16 cellular contexts compared by ENCODE assay signal in the genomic region with DNA sequence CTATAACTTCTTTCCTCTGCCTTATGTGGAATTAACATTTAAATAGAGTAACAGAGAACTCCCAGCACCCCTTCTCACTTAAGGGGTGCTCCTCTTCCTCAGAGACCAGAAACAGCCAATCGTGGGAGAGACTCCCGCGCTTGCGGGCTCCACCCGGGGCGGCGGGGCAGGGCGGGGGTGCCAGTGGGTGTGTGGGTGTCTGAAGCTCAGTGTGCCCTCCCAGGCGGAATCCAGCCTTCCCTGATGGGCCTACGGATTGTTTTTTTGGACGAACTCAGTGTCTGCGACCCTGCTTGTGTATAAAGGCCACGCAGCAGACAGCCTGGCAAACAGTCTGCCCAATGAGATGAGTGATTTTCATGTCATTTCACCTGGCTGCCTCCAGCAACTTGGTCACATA. TPM values are rescaled to one million over a fixed set of nuclear protein-coding genes. Genes with fewer than 3 reads are reported as not detected.
DNase-seq lines count a peak whose midpoint lies in the region; ATAC-seq and TF ChIP-seq lines count a peak whose summit lies in the region.
"Had no signal": no experiment of that assay in that cellular context is flagged by ENCODE, and none has a peak within 500 bp of the region (broad histone marks: within the 10 kb centered on the region; RNA-seq: fewer than 3 reads in every experiment).

No MANE protein-coding gene starts in this region.

- H3K9ac ChIP-seq in HUES64 (ENCODE audit: low read depth, low read length) (0 out of 2 replicates have a peak overlapping the region, but pooled peaks have one; percentile 18), endocrine pancreas (ENCODE audit: control insufficient read depth, insufficient read depth, low read length) (peak overlapping the region; percentile 0)

- H3K9me2 ChIP-seq in DOHH2 (replicated peaks; ENCODE audit: control insufficient read depth, low read length), result no peaks in the 10 kb centered on the region

- H3K4me1 ChIP-seq in DOHH2 (ENCODE audit: control insufficient read depth, low read length), result peaks cover 49% of the 10 kb centered on the region
- H3K4me1 ChIP-seq in HUES64 (ENCODE audit: insufficient read depth, low read length), result peaks cover 61% of the 10 kb centered on the region
- H3K4me1 ChIP-seq in endocrine pancreas (ENCODE audit: control insufficient read depth, insufficient read depth, low read length), result no peaks in the 10 kb centered on the region
- H3K4me1 ChIP-seq: BE2C had no signal

- no peak overlapping the region for H3K4me3 ChIP-seq in DOHH2 (ENCODE audit: low read length)
- H3K4me3 ChIP-seq in HUES64 (ENCODE audit: low read length), result no peak overlapping the region
- no peak overlapping the region for H3K4me3 ChIP-seq in endocrine pancreas (ENCODE audit: control insufficient read depth, insufficient read depth, low read length)

- no peaks in the 10 kb centered on the region for H3K9me3 Mint-ChIP-seq in stimulated activated memory B cell treated with anti-CD40 and anti-IgM and Interleukin-4, amounts not matched to agents 10 μg/mL and 1 μg/mL and 100 μg/mL, for 72 hours

- H3K27ac ChIP-seq in DOHH2 (ENCODE audit: low read depth, low read length) (no peak overlapping the region), HUES64 (ENCODE audit: low read depth, low read length) (peak overlapping the region; percentile 89)

- H3K27me3 Mint-ChIP-seq in stimulated activated memory B cell treated with anti-CD40 and anti-IgM and Interleukin-4, amounts not matched to agents 10 μg/mL and 1 μg/mL and 100 μg/mL, for 72 hours, result no peaks in the 10 kb centered on the region

- H3K27me3 ChIP-seq in DOHH2 (ENCODE audit: control insufficient read depth, low read length), result no peaks in the 10 kb centered on the region
- H3K27me3 ChIP-seq in HUES64 (ENCODE audit: insufficient read depth, low read length), result no peaks in the 10 kb centered on the region
- no peaks in the 10 kb centered on the region for H3K27me3 ChIP-seq in endocrine pancreas (ENCODE audit: control insufficient read depth, insufficient read depth, low read length)
- H3K27me3 ChIP-seq: BE2C had no signal

- peaks cover 3% of the 10 kb centered on the region; the same call in 1 of the 2 replicates for H3F3A ChIP-seq in DOHH2 (ENCODE audit: control insufficient read depth, insufficient read depth)

- no peak overlapping the region for H3K4me3 Mint-ChIP-seq in stimulated activated memory B cell treated with anti-CD40 and anti-IgM and Interleukin-4, amounts not matched to agents 10 μg/mL and 1 μg/mL and 100 μg/mL, for 72 hours

- peaks cover 77% of the 10 kb centered on the region for H3K4me1 Mint-ChIP-seq in stimulated activated memory B cell treated with anti-CD40 and anti-IgM and Interleukin-4, amounts not matched to agents 10 μg/mL and 1 μg/mL and 100 μg/mL, for 72 hours

- no peak for TF ChIP-seq CTCF in DOHH2 (IDR thresholded peaks at IDR 0.05; ENCODE audit: low read depth, low read length, poor library complexity, severe bottlenecking)

- no peak for ATAC-seq in stimulated activated memory B cell treated with anti-CD40 and anti-IgM and Interleukin-4, amounts not matched to agents 10 μg/mL and 1 μg/mL and 100 μg/mL, for 72 hours
- ATAC-seq in HG02885 (IDR thresholded peaks at IDR 0.05; ENCODE audit: poor library complexity, unreplicated experiment), result no peak

- peak overlapping the region; percentile 94 for H3K27ac Mint-ChIP-seq in stimulated activated memory B cell treated with anti-CD40 and anti-IgM and Interleukin-4, amounts not matched to agents 10 μg/mL and 1 μg/mL and 100 μg/mL, for 72 hours

- DNase-seq in NCI-H128 (lab: John Stamatoyannopoulos, UW; ENCODE audit: unreplicated experiment), result no peak
- DNase-seq in NCI-H1092 treated with DMSO at 0.1 percent for 48 hours (lab: John Stamatoyannopoulos, UW), result no peak
- DNase-seq: BE2C, DMS 273 treated with DMSO at 0.1 percent for 48 hours, GF-D8, GOT3, NCI-H1436 treated with DMSO at 0.1 percent for 48 hours, NCI-H2081, NCI-H748 treated with DMSO at 0.1 percent for 48 hours, OCI-M1, SIG-M5 had no signal

- no peaks in the 10 kb centered on the region for H3K9me3 ChIP-seq in DOHH2 (ENCODE audit: control insufficient read depth, insufficient read depth, low read length)
- H3K9me3 ChIP-seq in HUES64 (ENCODE audit: insufficient read depth, low read depth, low read length), result no peaks in the 10 kb centered on the region
- no peaks in the 10 kb centered on the region for H3K9me3 ChIP-seq in endocrine pancreas (ENCODE audit: control insufficient read depth, low read length)
- H3K9me3 ChIP-seq: BE2C had no signal

- peaks cover 79% of the 10 kb centered on the region for H4K20me1 ChIP-seq in DOHH2 (ENCODE audit: control insufficient read depth, insufficient read depth, low read depth, low read length)

- peaks cover 29% of the 10 kb centered on the region for H3K36me3 Mint-ChIP-seq in stimulated activated memory B cell treated with anti-CD40 and anti-IgM and Interleukin-4, amounts not matched to agents 10 μg/mL and 1 μg/mL and 100 μg/mL, for 72 hours

- peaks cover 84% of the 10 kb centered on the region for H3K36me3 ChIP-seq in DOHH2 (ENCODE audit: control insufficient read depth, low read length)
- peaks cover 77% of the 10 kb centered on the region for H3K36me3 ChIP-seq in HUES64 (ENCODE audit: insufficient read depth, low read length)
- no peaks in the 10 kb centered on the region for H3K36me3 ChIP-seq in endocrine pancreas (ENCODE audit: control insufficient read depth, insufficient read depth, low read length)

- H3K79me2 ChIP-seq in DOHH2 (ENCODE audit: control insufficient read depth, low read length), result peaks cover 94% of the 10 kb centered on the region

- WGBS in HUES64, result 92% methylated on average over 13 of the region's 13 CpGs

- peak overlapping the region; percentile 8; the same call in 1 of the 2 replicates for H3K4me2 ChIP-seq in DOHH2 (ENCODE audit: low read length)

RNA-seq across cellular contexts. Expression of a gene that starts 6.2 kb away (rescaled TPM):
- polyA plus RNA-seq in HUES64 (2013, experiment 1 of 2), result 225 TPM
- polyA plus RNA-seq in HUES64 (2013, experiment 2 of 2), result 198 TPM
